In genomic region chr3:71031914-71032521, GRCh38 we compare ENCODE assay signal across 10 cellular contexts.
DNase-seq lines count a peak whose midpoint lies in the region; ATAC-seq and TF ChIP-seq lines count a peak whose summit lies in the region.
"Had no signal": no experiment of that assay in that cellular context is flagged by ENCODE, and none has a peak within 500 bp of the region (broad histone marks: within the 10 kb centered on the region; RNA-seq: fewer than 3 reads in every experiment).

No MANE protein-coding gene starts in this region.

- H3K27me3 ChIP-seq in ascending aorta (no peaks in the 10 kb centered on the region), mucosa of rectum (ENCODE audit: control insufficient read depth in 2 of 2, insufficient read depth in 2 of 2, low read length in 2 of 2) (no peaks in the 10 kb centered on the region)

- no peak overlapping the region for H3K9ac ChIP-seq in mucosa of rectum (ENCODE audit: low read depth in 1 of 2, low read length in 2 of 2)

- H3K4me1 ChIP-seq in ascending aorta (peaks cover 4 to 35% of the 10 kb centered on the region in 2 donors), mucosa of rectum (ENCODE audit: control insufficient read depth in 2 of 2, insufficient read depth in 2 of 2, low read length in 2 of 2) (peaks cover 17 to 45% of the 10 kb centered on the region in 2 donors)

- intact Hi-C loops in ascending aorta (cut with DNase I) = no loop called here

- H3K4me3 ChIP-seq in ascending aorta (no peak overlapping the region), mucosa of rectum (ENCODE audit: low read length in 2 of 2) (no peak overlapping the region)

- H3K36me3 ChIP-seq in ascending aorta = peaks cover 4 to 22% of the 10 kb centered on the region in 2 donors
- H3K36me3 ChIP-seq in mucosa of rectum (ENCODE audit: control insufficient read depth in 2 of 2, insufficient read depth in 2 of 2, low read length in 2 of 2) = peaks cover 27 to 32% of the 10 kb centered on the region in 2 donors

- TF ChIP-seq CTCF in C4-2B (conservative IDR thresholded peaks at IDR 0.05) = no peak
- TF ChIP-seq CTCF in ascending aorta (IDR thresholded peaks at IDR 0.05) = no peak

- H3K9me3 ChIP-seq in ascending aorta (no peaks in the 10 kb centered on the region), mucosa of rectum (ENCODE audit: control insufficient read depth in 2 of 2, low read length in 2 of 2) (no peaks in the 10 kb centered on the region)

- H3K27ac ChIP-seq in C4-2B (peak overlapping the region; percentile 85), ascending aorta (peak overlapping the region; percentile 18 to 45), mucosa of rectum (ENCODE audit: low read depth in 2 of 2, low read length in 2 of 2) (peak overlapping the region; percentile 21 to 61)

- ATAC-seq in GM19468 (IDR thresholded peaks at IDR 0.05; ENCODE audit: extremely low read depth, unreplicated experiment) = peak; percentile 26
- ATAC-seq in GM18517 (IDR thresholded peaks at IDR 0.05; ENCODE audit: unreplicated experiment) = no peak
- ATAC-seq in GM19023 (IDR thresholded peaks at IDR 0.05; ENCODE audit: unreplicated experiment) = no peak

- no peak for DNase-seq in ascending aorta (ENCODE audit: low spot score in 2 of 2)
- DNase-seq in NCI-H2196 (lab: John Stamatoyannopoulos, UW; ENCODE audit: unreplicated experiment) = no peak
- no peak for DNase-seq in NCI-H526 (lab: John Stamatoyannopoulos, UW)
- DNase-seq: DND-41, NCI-H345 had no signal

Comparison
In these comparisons a context has a peak if more than half of its experiments do, and no peak if none do; other contexts are left out.
1. H3K27ac ChIP-seq: peak in every context shown above with its lines; median percentile 85 in C4-2B; 41 in mucosa of rectum; 32 in ascending aorta.